Comparison of ENCODE assay signal across 8 cellular contexts in genomic region chr19:17390665-17391370, GRCh38. TPM values are rescaled to one million over a fixed set of nuclear protein-coding genes. Genes with fewer than 3 reads are reported as not detected.
DNase-seq lines count a peak whose midpoint lies in the region; ATAC-seq and TF ChIP-seq lines count a peak whose summit lies in the region.

No MANE protein-coding gene starts in this region.

- H3K4me3 ChIP-seq in AG09309 (ENCODE audit: control insufficient read depth, low read depth, low read length): peak overlapping the region; percentile 64

- DNase-seq in AG09309 (ENCODE audit: low read depth): peak; percentile 43
- peak; percentile 56 for DNase-seq in NCI-H2227 treated with DMSO at 0.1 percent for 48 hours (lab: John Stamatoyannopoulos, UW)
- DNase-seq in activated CD4-positive, CD25-positive, alpha-beta regulatory T cell treated with anti-CD3 and anti-CD28 coated beads, Interleukin-2, amount 50 U/mL, for 72 hours: peak; percentile 87
- DNase-seq in cerebellum (ENCODE audit: low spot score): peak; percentile 64
- peak; percentile 99 for DNase-seq in left kidney (ENCODE audit: low read depth, low spot score)
- peak; percentile 71 to 90 (median 82) for DNase-seq in stimulated activated CD4-positive, alpha-beta T cell treated with anti-CD3 and anti-CD28 coated beads, Interleukin-1b, Interleukin-23, amount 100 ng/mL, for 24 hours (ENCODE audit: low read depth in 4 of 4, low spot score in 1 of 4)

- peak; percentile 59 for TF ChIP-seq CTCF in AG09309 (IDR thresholded peaks at IDR 0.05; ENCODE audit: control insufficient read depth, insufficient read depth, low read depth, low read length, missing control alignments)

- ATAC-seq in GM18907 (IDR thresholded peaks at IDR 0.05; ENCODE audit: unreplicated experiment): peak; percentile 81
- ATAC-seq in HG03139 (IDR thresholded peaks at IDR 0.05; ENCODE audit: unreplicated experiment): peak; percentile 77

RNA-seq across cellular contexts. Expression of gene CCDC194, which starts 3.2 kb away (rescaled TPM):
- not detected for total RNA-seq in cerebellum

RNA-seq across cellular contexts. Expression of gene PLVAP, which starts 13.7 kb away (rescaled TPM):
- total RNA-seq in cerebellum: 1.6 TPM

RNA-seq across cellular contexts. Expression of gene BST2, which starts 14.6 kb away (rescaled TPM):
- total RNA-seq in cerebellum: 2.5 TPM

RNA-seq across cellular contexts. Expression of gene MVB12A, which starts 29.0 kb away (rescaled TPM):
- 14.1 TPM for total RNA-seq in cerebellum

RNA-seq across cellular contexts. Expression of gene GTPBP3, which starts 53.5 kb away (rescaled TPM):
- 13.2 TPM for total RNA-seq in cerebellum

Comparison
In these comparisons a context has a peak if more than half of its experiments do, and no peak if none do; other contexts are left out.
1. Peak in every context shown above with its lines: DNase-seq, ATAC-seq and H3K4me3 ChIP-seq.
2. DNase-seq: peak in every context shown above with its lines; median percentile 99 in left kidney; 87 in activated CD4-positive, CD25-positive, alpha-beta regulatory T cell treated with anti-CD3 and anti-CD28 coated beads, Interleukin-2, amount 50 U/mL, for 72 hours; 82 in stimulated activated CD4-positive, alpha-beta T cell treated with anti-CD3 and anti-CD28 coated beads, Interleukin-1b, Interleukin-23, amount 100 ng/mL, for 24 hours; 64 in cerebellum; 56 in NCI-H2227 treated with DMSO at 0.1 percent for 48 hours; 43 in AG09309.